3 cellular contexts compared by ENCODE assay signal in the genomic region with DNA sequence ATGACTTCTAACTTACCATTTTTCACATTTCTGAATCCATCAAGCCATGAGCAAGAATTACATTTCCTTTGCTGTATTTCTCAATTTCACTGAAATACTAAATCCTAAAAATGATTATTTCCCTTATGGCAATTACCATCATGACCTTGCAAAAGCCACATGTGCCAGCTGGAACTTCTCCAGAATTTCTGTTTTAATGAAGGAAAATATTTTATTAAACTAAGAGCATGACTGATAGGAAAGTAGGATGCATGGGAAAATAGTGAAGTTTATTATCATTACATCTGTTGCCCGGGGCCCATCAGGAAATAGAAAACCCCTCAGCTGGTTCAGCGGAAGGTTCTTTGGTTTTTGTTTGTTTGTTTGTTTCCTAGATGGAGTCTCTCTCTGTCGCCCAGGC.
"Had no signal": no experiment of that assay in that cellular context is flagged by ENCODE, and none has a peak within 500 bp of the region (broad histone marks: within the 10 kb centered on the region; RNA-seq: fewer than 3 reads in every experiment).

No MANE protein-coding gene starts in this region.

- DNase-seq: GDM1, GF-D8 had no signal

- H3K4me3 ChIP-seq: GM12878 had no signal
